Comparison of ENCODE assay signal across 6 cellular contexts in genomic region chr22:50269573-50270301, GRCh38. TPM values are rescaled to one million over a fixed set of nuclear protein-coding genes. Genes with fewer than 3 reads are reported as not detected.
A peak's percentile ranks its signal among the peaks of the same experiment; 100 is the strongest.
DNase-seq lines count a peak whose midpoint lies in the region; ATAC-seq, FAIRE-seq and TF ChIP-seq lines count a peak whose summit lies in the region.

No MANE protein-coding gene starts in this region.

- H3K14ac ChIP-seq in H1 (ENCODE audit: insufficient read length), result no peak overlapping the region

- H3K4me2 ChIP-seq in H1 (ENCODE audit: insufficient read depth in 1 of 2, low read depth in 2 of 2, low read length in 2 of 2), result peak overlapping the region; percentile 55 to 59

- H3K56ac ChIP-seq in H1 (replicated peaks; ENCODE audit: insufficient read length, low read depth, low read length), result no peak overlapping the region

- no peak overlapping the region for H2BK12ac ChIP-seq in H1 (ENCODE audit: low read depth, low read length)

- no peak overlapping the region for H2AFZ ChIP-seq in H1 (ENCODE audit: low read length)

- H4K8ac ChIP-seq in H1 (ENCODE audit: extremely low read depth, insufficient read depth, low read length), result peak overlapping the region; percentile 51

- no peak overlapping the region for H3K23ac ChIP-seq in H1 (ENCODE audit: insufficient read length)

- H3K4ac ChIP-seq in H1 (replicated peaks; ENCODE audit: insufficient read length, low read depth, low read length), result no peak overlapping the region

- H3K18ac ChIP-seq in H1 (ENCODE audit: extremely low read depth, low read length), result no peak overlapping the region

- H3K9me3 ChIP-seq in H1 (ENCODE audit: insufficient read depth in 2 of 2, low read depth in 1 of 2, low read length in 1 of 2), result peaks cover 0 to 10% of the 10 kb centered on the region in 2 experiments; a peak in 1 of 4 replicates

- no peak overlapping the region for H4K5ac ChIP-seq in H1 (ENCODE audit: insufficient read length, low read depth, low read length)

- 31% methylated on average over 18 of the region's 56 CpGs; no CpG with 5 or more reads in 1 of the 2 experiments for WGBS in H1 (ENCODE audit: extremely low coverage in 1 of 2, insufficient coverage in 1 of 2, insufficient read length in 1 of 2, insufficient replicate concordance in 2 of 2, low coverage in 1 of 2, low lambda C conversion rate in 2 of 2, missing lambda C conversion rate in 1 of 2), 2 experiments

- DNase-seq in H1 (ENCODE audit: low read depth in 1 of 2, low spot score in 2 of 2) (no peak), pons (ENCODE audit: low spot score) (no peak)
- peak; percentile 57 for DNase-seq in stimulated activated CD4-positive, alpha-beta T cell treated with anti-CD3 and anti-CD28 coated beads, Interleukin-12 subunit alpha, Interleukin-12 subunit beta, amount 100 ng/mL, for 4 hours

- no peak overlapping the region for H2BK15ac ChIP-seq in H1 (ENCODE audit: low read length)

- no peaks in the 10 kb centered on the region for H3K36me3 ChIP-seq in H1 (ENCODE audit: control insufficient read depth in 2 of 4, insufficient read depth in 4 of 4, low read length in 3 of 4)

- H3K79me1 ChIP-seq in H1 (ENCODE audit: low read depth, low read length), result no peaks in the 10 kb centered on the region

- peaks cover 11% of the 10 kb centered on the region; the same call in 1 of the 2 replicates for H3K23me2 ChIP-seq in H1 (ENCODE audit: low read depth, low read length)

- TF ChIP-seq RAD21 in H1 (IDR thresholded peaks at IDR 0.05 in 1 of 2, conservative IDR thresholded peaks at IDR 0.05 in 1 of 2; ENCODE audit: low read depth in 2 of 2, low read length in 2 of 2), result no peak

- peaks cover 24 to 53% (median 41%) of the 10 kb centered on the region in 4 experiments; a peak in 6 of 7 replicates for H3K27me3 ChIP-seq in H1 (replicated peaks in 1 of 4; ENCODE audit: control insufficient read depth in 3 of 4, extremely low read depth in 1 of 4, insufficient read depth in 3 of 4, low read length in 3 of 4)

- no peak for TF ChIP-seq EP300 in H1 (IDR thresholded peaks at IDR 0.05; ENCODE audit: borderline replicate concordance in 1 of 2, low read depth in 2 of 2, low read length in 2 of 2)

- POLR2A ChIA-PET in H1 (lab: Charles Lee; ENCODE audit: partially characterized antibody), result no interaction called here

- H3K27ac ChIP-seq in H1 (ENCODE audit: low read depth, low read length), result no peak overlapping the region

- no peak for FAIRE-seq in H1 (lab: Jason Lieb, UNC)

- no peak overlapping the region for H4K91ac ChIP-seq in H1 (replicated peaks; ENCODE audit: insufficient read length, low read length)

- peak overlapping the region in 2 of 4 experiments; percentile 19 to 58; a peak in 3 of 8 replicates for H3K4me3 ChIP-seq in H1 (ENCODE audit: extremely low read depth in 1 of 4, insufficient read depth in 2 of 4, low read depth in 3 of 4, low read length in 4 of 4)

- H2BK20ac ChIP-seq in H1 (ENCODE audit: low read length), result no peak overlapping the region

- no peak overlapping the region for H2AK5ac ChIP-seq in H1 (ENCODE audit: low read depth, low read length)

- no peak for TF ChIP-seq CTCF in H1 (IDR thresholded peaks at IDR 0.05; ENCODE audit: control extremely low read depth in 1 of 3, insufficient read depth in 1 of 3, low read depth in 1 of 3, low read length in 3 of 3)

- no peak overlapping the region for H3K9ac ChIP-seq in H1 (replicated peaks in 1 of 4; ENCODE audit: extremely low read depth in 1 of 4, low read depth in 3 of 4, low read length in 3 of 4)

- peaks cover 2 to 14% (median 9%) of the 10 kb centered on the region in 4 experiments; a peak in 6 of 7 replicates for H3K4me1 ChIP-seq in H1 (replicated peaks in 1 of 4; ENCODE audit: control insufficient read depth in 3 of 4, insufficient read depth in 4 of 4, low read length in 3 of 4)

- CTCF ChIA-PET in H1 (lab: Charles Lee; ENCODE audit: partially characterized antibody), result interaction anchor here (4.7 kb wide), 1 partner anchor 18 kb away, joined by 30 read pairs; the partner anchor contains the start of gene HDAC10

- peak; percentile 58 for ATAC-seq in GM18868 (IDR thresholded peaks at IDR 0.05; ENCODE audit: unreplicated experiment)
- peak; percentile 49 for ATAC-seq in SK-N-SH treated with all-trans-retinoic acid at 6 μM for 48 hours
- ATAC-seq in GM18870 (IDR thresholded peaks at IDR 0.05; ENCODE audit: unreplicated experiment), result no peak

- no peaks in the 10 kb centered on the region for H3K79me2 ChIP-seq in H1 (ENCODE audit: control insufficient read depth in 1 of 2, insufficient read depth in 2 of 2, low read length in 2 of 2)

- no peak overlapping the region for H2BK120ac ChIP-seq in H1 (replicated peaks; ENCODE audit: low read depth, low read length)

- TF ChIP-seq POLR2A in H1 (IDR thresholded peaks at IDR 0.05; ENCODE audit: control extremely low read depth in 1 of 2, low read depth in 2 of 2, low read length in 2 of 2), result no peak

- H2BK5ac ChIP-seq in H1 (ENCODE audit: low read depth, low read length), result no peak overlapping the region

- H4K20me1 ChIP-seq in H1 (replicated peaks in 1 of 2; ENCODE audit: control insufficient read depth in 1 of 2, insufficient read depth in 2 of 2, low read length in 2 of 2), result peaks cover 3 to 7% of the 10 kb centered on the region in 2 experiments

TF ChIP-seq in H1, 55 proteins besides CTCF, POLR2A, EP300 and RAD21:
- TF ChIP-seq KDM4A (IDR thresholded peaks at IDR 0.05; ENCODE audit: low read depth, low read length, severe bottlenecking), result peak; percentile 19
- no peak for TF ChIP-seq RBBP5 (IDR thresholded peaks at IDR 0.05; ENCODE audit: borderline replicate concordance, low read depth, low read length)

RNA-seq across cellular contexts. Expression of gene MAPK11, which starts 0.4 kb away (rescaled TPM):
- total RNA-seq in H1 (2021; fragmentation: NEBNext Ultra II Directional; extraction: Animal tissue kit (Norgen Biotek cat#: 25700)), result 1.5 TPM in 2 replicates
- 0.70 and 1.5 TPM in 2 replicates for polyA plus RNA-seq in H1 (2011; rRNA removed)
- 1.1 TPM for polyA plus RNA-seq in H1 (2011; cell fraction: cytosol; rRNA removed)
- polyA plus RNA-seq in H1 (2011; cell fraction: nucleus; rRNA removed), result 4.6 TPM
- polyA plus RNA-seq in H1 (2012, experiment 1 of 2), result 0.36 to 1.7 TPM (median 1.1 TPM) in 4 replicates
- 0.45 TPM for polyA plus RNA-seq in H1 (2012, experiment 2 of 2)
- 0.87 TPM for polyA plus RNA-seq in H1 (2013, experiment 1 of 2)
- polyA plus RNA-seq in H1 (2013, experiment 2 of 2), result 0.96 TPM
- 0.57 and 0.68 TPM in 2 replicates for polyA minus RNA-seq in H1 (2011; rRNA and poly(A)+ RNA removed)
- polyA minus RNA-seq in H1 (2011; cell fraction: cytosol; rRNA and poly(A)+ RNA removed), result not detected
- 1.00 TPM for polyA minus RNA-seq in H1 (2011; cell fraction: nucleus; rRNA and poly(A)+ RNA removed)

RNA-seq across cellular contexts. Expression of gene MAPK12, which starts 8.3 kb away (rescaled TPM):
- total RNA-seq in H1 (2021; fragmentation: NEBNext Ultra II Directional; extraction: Animal tissue kit (Norgen Biotek cat#: 25700)), result 15.6 and 20.3 TPM in 2 replicates
- 17.3 and 25.9 TPM in 2 replicates for polyA plus RNA-seq in H1 (2011; rRNA removed)
- 24.5 TPM for polyA plus RNA-seq in H1 (2011; cell fraction: cytosol; rRNA removed)
- 83.3 TPM for polyA plus RNA-seq in H1 (2011; cell fraction: nucleus; rRNA removed)
- polyA plus RNA-seq in H1 (2012, experiment 1 of 2), result 13.2 to 20.0 TPM (median 18.2 TPM) in 4 replicates
- polyA plus RNA-seq in H1 (2012, experiment 2 of 2), result 15.2 TPM
- 14.5 TPM for polyA plus RNA-seq in H1 (2013, experiment 1 of 2)
- 11.9 TPM for polyA plus RNA-seq in H1 (2013, experiment 2 of 2)
- 8.8 and 9.6 TPM in 2 replicates for polyA minus RNA-seq in H1 (2011; rRNA and poly(A)+ RNA removed)
- 11.2 TPM for polyA minus RNA-seq in H1 (2011; cell fraction: cytosol; rRNA and poly(A)+ RNA removed)
- polyA minus RNA-seq in H1 (2011; cell fraction: nucleus; rRNA and poly(A)+ RNA removed), result 19.5 TPM

RNA-seq across cellular contexts. Expression of gene HDAC10, which starts 18.7 kb away (rescaled TPM):
- 21.2 and 26.4 TPM in 2 replicates for total RNA-seq in H1 (2021; fragmentation: NEBNext Ultra II Directional; extraction: Animal tissue kit (Norgen Biotek cat#: 25700))
- 11.2 and 18.8 TPM in 2 replicates for polyA plus RNA-seq in H1 (2011; rRNA removed)
- 11.2 TPM for polyA plus RNA-seq in H1 (2011; cell fraction: cytosol; rRNA removed)
- polyA plus RNA-seq in H1 (2011; cell fraction: nucleus; rRNA removed), result 131 TPM
- 13.3 to 28.3 TPM (median 25.5 TPM) in 4 replicates for polyA plus RNA-seq in H1 (2012, experiment 1 of 2)
- polyA plus RNA-seq in H1 (2012, experiment 2 of 2), result 14.3 TPM
- polyA plus RNA-seq in H1 (2013, experiment 1 of 2), result 11.9 TPM
- 11.8 TPM for polyA plus RNA-seq in H1 (2013, experiment 2 of 2)
- polyA minus RNA-seq in H1 (2011; rRNA and poly(A)+ RNA removed), result 6.1 and 7.2 TPM in 2 replicates
- polyA minus RNA-seq in H1 (2011; cell fraction: cytosol; rRNA and poly(A)+ RNA removed), result 11.4 TPM
- polyA minus RNA-seq in H1 (2011; cell fraction: nucleus; rRNA and poly(A)+ RNA removed), result 34.8 TPM

RNA-seq across cellular contexts. Expression of gene TUBGCP6, which starts 24.9 kb away (rescaled TPM):
- 23.5 and 24.7 TPM in 2 replicates for total RNA-seq in H1 (2021; fragmentation: NEBNext Ultra II Directional; extraction: Animal tissue kit (Norgen Biotek cat#: 25700))
- polyA plus RNA-seq in H1 (2011; rRNA removed), result 24.2 and 33.6 TPM in 2 replicates
- 23.5 TPM for polyA plus RNA-seq in H1 (2011; cell fraction: cytosol; rRNA removed)
- 176 TPM for polyA plus RNA-seq in H1 (2011; cell fraction: nucleus; rRNA removed)
- polyA plus RNA-seq in H1 (2012, experiment 1 of 2), result 18.5 to 28.4 TPM (median 26.1 TPM) in 4 replicates
- 17.2 TPM for polyA plus RNA-seq in H1 (2012, experiment 2 of 2)
- 14.6 TPM for polyA plus RNA-seq in H1 (2013, experiment 1 of 2)
- polyA plus RNA-seq in H1 (2013, experiment 2 of 2), result 13.0 TPM
- polyA minus RNA-seq in H1 (2011; rRNA and poly(A)+ RNA removed), result 14.8 and 14.9 TPM in 2 replicates
- polyA minus RNA-seq in H1 (2011; cell fraction: cytosol; rRNA and poly(A)+ RNA removed), result 13.8 TPM
- 34.9 TPM for polyA minus RNA-seq in H1 (2011; cell fraction: nucleus; rRNA and poly(A)+ RNA removed)

RNA-seq across cellular contexts. Expression of gene PLXNB2, which starts 37.7 kb away (rescaled TPM):
- 92.8 and 106 TPM in 2 replicates for total RNA-seq in H1 (2021; fragmentation: NEBNext Ultra II Directional; extraction: Animal tissue kit (Norgen Biotek cat#: 25700))
- polyA plus RNA-seq in H1 (2011; rRNA removed), result 58.3 and 83.3 TPM in 2 replicates
- polyA plus RNA-seq in H1 (2011; cell fraction: cytosol; rRNA removed), result 58.5 TPM
- polyA plus RNA-seq in H1 (2011; cell fraction: nucleus; rRNA removed), result 226 TPM
- 63.1 to 97.9 TPM (median 90.3 TPM) in 4 replicates for polyA plus RNA-seq in H1 (2012, experiment 1 of 2)
- 97.7 TPM for polyA plus RNA-seq in H1 (2012, experiment 2 of 2)
- 115 TPM for polyA plus RNA-seq in H1 (2013, experiment 1 of 2)
- 92.5 TPM for polyA plus RNA-seq in H1 (2013, experiment 2 of 2)
- polyA minus RNA-seq in H1 (2011; rRNA and poly(A)+ RNA removed), result 71.0 and 71.3 TPM in 2 replicates
- 70.6 TPM for polyA minus RNA-seq in H1 (2011; cell fraction: cytosol; rRNA and poly(A)+ RNA removed)
- polyA minus RNA-seq in H1 (2011; cell fraction: nucleus; rRNA and poly(A)+ RNA removed), result 62.9 TPM
